ENCODE assay signal across 35 cellular contexts in genomic region chr16:56073508-56073907, GRCh38.
"Had no signal": no experiment of that assay in that cellular context is flagged by ENCODE, and none has a peak within 500 bp of the region (broad histone marks: within the 10 kb centered on the region; RNA-seq: fewer than 3 reads in every experiment).

No MANE protein-coding gene starts in this region.

- H3K4me3 ChIP-seq: MG63 had no signal

- H3K9me3 ChIP-seq: MG63 had no signal

- DNase-seq: Kasumi-1, MG63, MM.1S, MV-4-11, NCI-H1048, NCI-H1092, NCI-H1092 treated with DMSO at 0.1 percent for 48 hours, NCI-H1105, NCI-H1105 treated with DMSO at 0.1 percent for 48 hours, NCI-H1417, NCI-H1417 treated with DMSO at 0.1 percent for 48 hours, NCI-H1436, NCI-H1436 treated with DMSO at 0.1 percent for 48 hours, NCI-H146, NCI-H1694, NCI-H1694 treated with DMSO at 0.1 percent for 48 hours, NCI-H187, NCI-H187 treated with DMSO at 0.1 percent for 48 hours, NCI-H1930, NCI-H2029, NCI-H2029 treated with DMSO at 0.1 percent for 48 hours, NCI-H2081, NCI-H2081 treated with DMSO at 0.1 percent for 48 hours, NCI-H2107, NCI-H2171, NCI-H2171 treated with DMSO at 0.1 percent for 48 hours, NCI-H2227 treated with DMSO at 0.1 percent for 48 hours, NCI-H226, NCI-H345, NCI-H446, NCI-H446 treated with DMSO at 0.1 percent for 48 hours, NCI-H510A, NCI-H510A treated with DMSO at 0.1 percent for 48 hours, NCI-H524, NCI-H524 treated with DMSO at 0.1 percent for 48 hours had no signal

- H3K36me3 ChIP-seq: MG63 had no signal
